ENCODE assay signal across 24 cellular contexts in the genomic region with DNA sequence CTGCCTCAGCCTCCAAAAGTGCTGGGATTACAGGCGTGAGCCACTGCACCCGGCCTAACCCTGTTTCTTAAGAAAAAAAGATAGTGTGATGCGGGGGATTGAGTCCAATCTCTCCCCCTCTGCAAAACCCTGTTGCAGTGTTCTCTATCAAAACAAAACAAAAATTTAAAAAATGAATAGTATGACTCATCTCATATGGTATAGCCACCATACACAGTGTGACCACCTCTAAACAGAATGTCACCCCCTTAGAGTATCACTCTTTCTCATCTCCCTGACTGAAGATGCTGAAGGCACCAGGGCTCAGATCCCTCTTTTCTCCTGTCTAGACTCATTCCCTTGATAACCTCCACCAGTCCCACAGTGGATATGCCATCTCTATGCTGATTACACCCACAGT. TPM values are rescaled to one million over a fixed set of nuclear protein-coding genes. Genes with fewer than 3 reads are reported as not detected.
A peak's percentile ranks its signal among the peaks of the same experiment; 100 is the strongest.
DNase-seq lines count a peak whose midpoint lies in the region; ATAC-seq, FAIRE-seq and TF ChIP-seq lines count a peak whose summit lies in the region.
"Had no signal": no experiment of that assay in that cellular context is flagged by ENCODE, and none has a peak within 500 bp of the region (broad histone marks: within the 10 kb centered on the region; RNA-seq: fewer than 3 reads in every experiment).

No MANE protein-coding gene starts in this region.

- FAIRE-seq in A549 (lab: Jason Lieb, UNC), result no peak
- FAIRE-seq: GM12891, H54, RCC 7860 had no signal

- no peaks in the 10 kb centered on the region for H3K9me3 Mint-ChIP-seq in activated T-cell treated with anti-CD3 and anti-CD28 coated beads, Interleukin-2, amount 50 U/mL, for 4 hours
- no peaks in the 10 kb centered on the region for H3K9me3 Mint-ChIP-seq in activated T-cell treated with anti-CD3 and anti-CD28 coated beads, Interleukin-2, amount 50 U/mL, for 24 hours
- no peaks in the 10 kb centered on the region for H3K9me3 Mint-ChIP-seq in IgD-negative memory B cell
- H3K9me3 Mint-ChIP-seq in stimulated activated effector memory CD8-positive, alpha-beta T cell treated with anti-CD3 and anti-CD28 coated beads, Interleukin-12 subunit alpha, Interleukin-12 subunit beta, amount 100 ng/mL, for 72 hours, result no peaks in the 10 kb centered on the region
- H3K9me3 Mint-ChIP-seq: CD4-positive, alpha-beta T cell had no signal

- POLR2A ChIA-PET in A549 (lab: Yijun Ruan, JAX), result no interaction called here

- ATAC-seq in activated T-cell treated with anti-CD3 and anti-CD28 coated beads, Interleukin-2, amount 50 U/mL, for 4 hours, result peak; percentile 48 to 52
- ATAC-seq in A549 (peak; percentile 30 to 41; a peak in 5 of 6 replicates), HG03108 (IDR thresholded peaks at IDR 0.05; ENCODE audit: unreplicated experiment) (no peak)
- peak; percentile 87 for ATAC-seq in stimulated activated effector memory CD8-positive, alpha-beta T cell treated with anti-CD3 and anti-CD28 coated beads, Interleukin-12 subunit alpha, Interleukin-12 subunit beta, amount 100 ng/mL, for 72 hours

- 92% methylated on average over 3 of the region's 3 CpGs for WGBS in A549 (ENCODE audit: missing lambda C conversion rate)

- H3K36me3 Mint-ChIP-seq in activated T-cell treated with anti-CD3 and anti-CD28 coated beads, Interleukin-2, amount 50 U/mL, for 4 hours (ENCODE audit: insufficient read depth), result no peaks in the 10 kb centered on the region
- H3K36me3 Mint-ChIP-seq in activated T-cell treated with anti-CD3 and anti-CD28 coated beads, Interleukin-2, amount 50 U/mL, for 24 hours (ENCODE audit: low read depth), result no peaks in the 10 kb centered on the region
- no peaks in the 10 kb centered on the region for H3K36me3 Mint-ChIP-seq in IgD-negative memory B cell
- no peaks in the 10 kb centered on the region for H3K36me3 Mint-ChIP-seq in stimulated activated effector memory CD8-positive, alpha-beta T cell treated with anti-CD3 and anti-CD28 coated beads, Interleukin-12 subunit alpha, Interleukin-12 subunit beta, amount 100 ng/mL, for 72 hours

- no peak for TF ChIP-seq POLR2A in A549 (IDR thresholded peaks at IDR 0.05; ENCODE audit: low read length)

- no peak for TF ChIP-seq EP300 in A549 (IDR thresholded peaks at IDR 0.05)

- H3K4me2 ChIP-seq in A549, result no peak overlapping the region
- H3K4me2 ChIP-seq: BLaER1 had no signal

- CTCF ChIA-PET in A549 (lab: Yijun Ruan, JAX), result interaction anchor here (0.6 to 3.7 kb wide), 7 partner anchors 9 to 281 kb away, joined by 3 to 45 read pairs (median 6); no protein-coding TSS in a partner anchor

- no peak for DNase-seq in activated T-cell treated with anti-CD3 and anti-CD28 coated beads, Interleukin-2, amount 50 U/mL, for 4 hours
- no peak for DNase-seq in activated T-cell treated with anti-CD3 and anti-CD28 coated beads, Interleukin-2, amount 50 U/mL, for 24 hours
- DNase-seq in A549 (ENCODE audit: low read depth in 1 of 2, low spot score in 1 of 2), result no peak
- DNase-seq in stimulated activated effector memory CD8-positive, alpha-beta T cell treated with anti-CD3 and anti-CD28 coated beads, Interleukin-12 subunit alpha, Interleukin-12 subunit beta, amount 100 ng/mL, for 72 hours (ENCODE audit: low spot score in 2 of 2), result no peak
- no peak for DNase-seq in AML-193 (lab: John Stamatoyannopoulos, UW)
- DNase-seq: CD4-positive, alpha-beta T cell; COR-L47; DMS79; KBM-7; MM.1S; NCI-H1048; NCI-H1417 treated with DMSO at 0.1 percent for 48 hours; NCI-H187; NCI-H2107; NCI-H446 treated with DMSO at 0.1 percent for 48 hours; NCI-H526 treated with DMSO at 0.1 percent for 48 hours; OCI-M1 had no signal

- no peaks in the 10 kb centered on the region for H3K27me3 Mint-ChIP-seq in activated T-cell treated with anti-CD3 and anti-CD28 coated beads, Interleukin-2, amount 50 U/mL, for 4 hours (ENCODE audit: low read depth)
- no peaks in the 10 kb centered on the region for H3K27me3 Mint-ChIP-seq in activated T-cell treated with anti-CD3 and anti-CD28 coated beads, Interleukin-2, amount 50 U/mL, for 24 hours
- peaks cover 2% of the 10 kb centered on the region for H3K27me3 Mint-ChIP-seq in IgD-negative memory B cell
- H3K27me3 Mint-ChIP-seq: CD4-positive, alpha-beta T cell had no signal

- no peak overlapping the region for H3K4me3 Mint-ChIP-seq in activated T-cell treated with anti-CD3 and anti-CD28 coated beads, Interleukin-2, amount 50 U/mL, for 4 hours
- no peak overlapping the region for H3K4me3 Mint-ChIP-seq in activated T-cell treated with anti-CD3 and anti-CD28 coated beads, Interleukin-2, amount 50 U/mL, for 24 hours
- H3K4me3 Mint-ChIP-seq in IgD-negative memory B cell, result peak overlapping the region in 1 of 4 donors; percentile 11
- no peak overlapping the region for H3K4me3 Mint-ChIP-seq in stimulated activated effector memory CD8-positive, alpha-beta T cell treated with anti-CD3 and anti-CD28 coated beads, Interleukin-12 subunit alpha, Interleukin-12 subunit beta, amount 100 ng/mL, for 72 hours
- H3K4me3 Mint-ChIP-seq: CD4-positive, alpha-beta T cell had no signal

- no peak for TF ChIP-seq CTCF in A549 (IDR thresholded peaks at IDR 0.05)

- H3K4me1 Mint-ChIP-seq in activated T-cell treated with anti-CD3 and anti-CD28 coated beads, Interleukin-2, amount 50 U/mL, for 4 hours (ENCODE audit: low read depth), result no peaks in the 10 kb centered on the region
- H3K4me1 Mint-ChIP-seq in activated T-cell treated with anti-CD3 and anti-CD28 coated beads, Interleukin-2, amount 50 U/mL, for 24 hours (ENCODE audit: low read depth), result peaks cover 4% of the 10 kb centered on the region
- peaks cover 0 to 3% (median 0%) of the 10 kb centered on the region in 3 donors for H3K4me1 Mint-ChIP-seq in IgD-negative memory B cell
- H3K4me1 Mint-ChIP-seq in stimulated activated effector memory CD8-positive, alpha-beta T cell treated with anti-CD3 and anti-CD28 coated beads, Interleukin-12 subunit alpha, Interleukin-12 subunit beta, amount 100 ng/mL, for 72 hours, result peaks cover 12% of the 10 kb centered on the region

- no peak overlapping the region for H3K4me3 ChIP-seq in A549
- H3K4me3 ChIP-seq: BLaER1, SJSA1 had no signal

- H3K9me3 ChIP-seq in A549, result no peaks in the 10 kb centered on the region
- H3K9me3 ChIP-seq: BLaER1, SJSA1 had no signal

- H3K4me1 ChIP-seq in A549, result peaks cover 12% of the 10 kb centered on the region

- no peak overlapping the region for H3K27ac ChIP-seq in A549
- H3K27ac ChIP-seq: BLaER1, SJSA1 had no signal

- no peak for TF ChIP-seq RAD21 in A549 (conservative IDR thresholded peaks at IDR 0.05 in 1 of 2, IDR thresholded peaks at IDR 0.05 in 1 of 2)

- H3K27ac Mint-ChIP-seq in activated T-cell treated with anti-CD3 and anti-CD28 coated beads, Interleukin-2, amount 50 U/mL, for 24 hours, result no peak overlapping the region
- peak overlapping the region in 2 of 3 donors; percentile 43 to 65 for H3K27ac Mint-ChIP-seq in IgD-negative memory B cell
- peak overlapping the region; percentile 72 for H3K27ac Mint-ChIP-seq in stimulated activated effector memory CD8-positive, alpha-beta T cell treated with anti-CD3 and anti-CD28 coated beads, Interleukin-12 subunit alpha, Interleukin-12 subunit beta, amount 100 ng/mL, for 72 hours
- H3K27ac Mint-ChIP-seq: CD4-positive, alpha-beta T cell had no signal

TF ChIP-seq in A549, 52 proteins besides CTCF, POLR2A, EP300 and RAD21 (continues in another document):
- no peak for TF ChIP-seq FOSL2 (IDR thresholded peaks at IDR 0.05)
- TF ChIP-seq FOSL2 (CRISPR knock-in tag; IDR thresholded peaks at IDR 0.05), result peak; percentile 82

RNA-seq across cellular contexts. Expression of a gene that starts 6.8 kb away (rescaled TPM):
- total RNA-seq in activated T-cell treated with anti-CD3 and anti-CD28 coated beads, Interleukin-2, amount 50 U/mL, for 4 hours, result 10 to 100 TPM; 86.2 to 95.4 (median 89.1) TPM
- 71.9 and 103 TPM in 2 replicates for polyA plus RNA-seq in A549 (2011; rRNA removed)
- 115 and 150 TPM in 2 replicates for polyA plus RNA-seq in A549 (2012; cell fraction: cytosol; rRNA removed)
- 307 and 352 TPM in 2 replicates for polyA plus RNA-seq in A549 (2012; cell fraction: nucleus; rRNA removed)
- 107 to 123 TPM (median 120 TPM) in 3 replicates for polyA plus RNA-seq in A549 (2017; fragmentation: RNase III; extraction: RNeasy Plus Mini Kit Qiagen cat#74134 plus additional on column Dnase treatment)
- 113 and 120 TPM in 2 replicates for polyA minus RNA-seq in A549 (2011; rRNA and poly(A)+ RNA removed)
- 6.7 TPM for polyA plus RNA-seq in IgD-negative memory B cell

RNA-seq across cellular contexts. Expression of a gene that starts 7.3 kb away (rescaled TPM):
- 10 to 100 TPM; 54.9 to 67.3 (median 64.1) TPM for total RNA-seq in activated T-cell treated with anti-CD3 and anti-CD28 coated beads, Interleukin-2, amount 50 U/mL, for 4 hours
- 7.2 and 7.7 TPM in 2 replicates for polyA plus RNA-seq in A549 (2011; rRNA removed)
- 26.8 and 35.8 TPM in 2 replicates for polyA plus RNA-seq in A549 (2012; cell fraction: cytosol; rRNA removed)
- polyA plus RNA-seq in A549 (2012; cell fraction: nucleus; rRNA removed), result 69.9 and 100.0 TPM in 2 replicates
- polyA plus RNA-seq in A549 (2017; fragmentation: RNase III; extraction: RNeasy Plus Mini Kit Qiagen cat#74134 plus additional on column Dnase treatment), result 46.8 to 56.4 TPM (median 53.1 TPM) in 3 replicates
- polyA minus RNA-seq in A549 (2011; rRNA and poly(A)+ RNA removed), result 7.0 and 11.0 TPM in 2 replicates
- 4.5 TPM for polyA plus RNA-seq in IgD-negative memory B cell

RNA-seq across cellular contexts. Expression of a gene that starts 19.4 kb away (rescaled TPM):
- total RNA-seq in activated T-cell treated with anti-CD3 and anti-CD28 coated beads, Interleukin-2, amount 50 U/mL, for 4 hours, result 10 to 100 TPM; 51.9 to 56.4 (median 55.2) TPM
- polyA plus RNA-seq in A549 (2011; rRNA removed) (55.2 and 79.7 TPM in 2 replicates), A549 (2017; fragmentation: RNase III; extraction: RNeasy Plus Mini Kit Qiagen cat#74134 plus additional on column Dnase treatment) (81.0 to 85.1 TPM (median 84.0 TPM) in 3 replicates), IgD-negative memory B cell (24.5 TPM)
- polyA plus RNA-seq in A549 (2012; cell fraction: cytosol; rRNA removed), result 82.6 and 118 TPM in 2 replicates
- 80.7 and 99.8 TPM in 2 replicates for polyA plus RNA-seq in A549 (2012; cell fraction: nucleus; rRNA removed)
- polyA minus RNA-seq in A549 (2011; rRNA and poly(A)+ RNA removed), result 69.2 and 87.0 TPM in 2 replicates

RNA-seq across cellular contexts. Expression of a gene that starts 40.2 kb away (rescaled TPM):
- total RNA-seq in activated T-cell treated with anti-CD3 and anti-CD28 coated beads, Interleukin-2, amount 50 U/mL, for 4 hours, result 1 to 10 TPM in 2 of 3 donors, under 1 TPM in 1; 0.58 to 1.5 (median 1.3) TPM
- polyA plus RNA-seq in A549 (2011; rRNA removed) (1.1 and 1.3 TPM in 2 replicates), A549 (2017; fragmentation: RNase III; extraction: RNeasy Plus Mini Kit Qiagen cat#74134 plus additional on column Dnase treatment) (3.4 to 4.5 TPM (median 4.2 TPM) in 3 replicates), IgD-negative memory B cell (0.55 TPM)
- polyA plus RNA-seq in A549 (2012; cell fraction: cytosol; rRNA removed), result 2.7 and 3.7 TPM in 2 replicates
- polyA plus RNA-seq in A549 (2012; cell fraction: nucleus; rRNA removed), result 3.5 and 5.2 TPM in 2 replicates
- 0.50 and 1.2 TPM in 2 replicates for polyA minus RNA-seq in A549 (2011; rRNA and poly(A)+ RNA removed)

RNA-seq across cellular contexts. Expression of a gene that starts 40.7 kb away (rescaled TPM):
- total RNA-seq in activated T-cell treated with anti-CD3 and anti-CD28 coated beads, Interleukin-2, amount 50 U/mL, for 4 hours, result 10 to 100 TPM; 55.2 to 67.8 (median 60.0) TPM
- polyA plus RNA-seq in A549 (2011; rRNA removed), result 79.7 and 101 TPM in 2 replicates
- 268 and 299 TPM in 2 replicates for polyA plus RNA-seq in A549 (2012; cell fraction: cytosol; rRNA removed)
- 241 and 275 TPM in 2 replicates for polyA plus RNA-seq in A549 (2012; cell fraction: nucleus; rRNA removed)
- polyA plus RNA-seq in A549 (2017; fragmentation: RNase III; extraction: RNeasy Plus Mini Kit Qiagen cat#74134 plus additional on column Dnase treatment), result 135 to 151 TPM (median 144 TPM) in 3 replicates
- 179 and 227 TPM in 2 replicates for polyA minus RNA-seq in A549 (2011; rRNA and poly(A)+ RNA removed)
- 49.0 TPM for polyA plus RNA-seq in IgD-negative memory B cell
